In genomic region chr9:105690742-105691141, GRCh38 we compare ENCODE assay signal across 1 cellular context.
TF ChIP-seq lines count a peak whose summit lies in the region.

No MANE protein-coding gene starts in this region.

TF ChIP-seq in H1, 55 proteins besides CTCF, POLR2A, EP300 and RAD21 (continued from another document):
- no peak for TF ChIP-seq CHD7 (IDR thresholded peaks at IDR 0.05; ENCODE audit: insufficient replicate concordance, low read length)
- no peak for TF ChIP-seq SIN3A (conservative IDR thresholded peaks at IDR 0.05 in 1 of 2, IDR thresholded peaks at IDR 0.05 in 1 of 2; ENCODE audit: low read depth in 1 of 2, low read length in 2 of 2)
- no peak for TF ChIP-seq NRF1 (IDR thresholded peaks at IDR 0.05; ENCODE audit: low read depth, low read length)
- no peak for TF ChIP-seq SP1 (IDR thresholded peaks at IDR 0.05; ENCODE audit: low read depth, low read length)
- no peak for TF ChIP-seq CEBPB (IDR thresholded peaks at IDR 0.05; ENCODE audit: low read depth, low read length)
- TF ChIP-seq GTF2F1 (IDR thresholded peaks at IDR 0.05; ENCODE audit: borderline replicate concordance, low read depth, low read length) = no peak
- TF ChIP-seq, protein P1, sequence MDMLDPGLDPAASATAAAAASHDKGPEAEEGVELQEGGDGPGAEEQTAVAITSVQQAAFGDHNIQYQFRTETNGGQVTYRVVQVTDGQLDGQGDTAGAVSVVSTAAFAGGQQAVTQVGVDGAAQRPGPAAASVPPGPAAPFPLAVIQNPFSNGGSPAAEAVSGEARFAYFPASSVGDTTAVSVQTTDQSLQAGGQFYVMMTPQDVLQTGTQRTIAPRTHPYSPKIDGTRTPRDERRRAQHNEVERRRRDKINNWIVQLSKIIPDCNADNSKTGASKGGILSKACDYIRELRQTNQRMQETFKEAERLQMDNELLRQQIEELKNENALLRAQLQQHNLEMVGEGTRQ (IDR thresholded peaks at IDR 0.05; ENCODE audit: low read length) = no peak
- TF ChIP-seq POU5F1 (IDR thresholded peaks at IDR 0.05; ENCODE audit: low read depth, low read length) = no peak
